ENCODE assay signal across 8 cellular contexts in the genomic region with DNA sequence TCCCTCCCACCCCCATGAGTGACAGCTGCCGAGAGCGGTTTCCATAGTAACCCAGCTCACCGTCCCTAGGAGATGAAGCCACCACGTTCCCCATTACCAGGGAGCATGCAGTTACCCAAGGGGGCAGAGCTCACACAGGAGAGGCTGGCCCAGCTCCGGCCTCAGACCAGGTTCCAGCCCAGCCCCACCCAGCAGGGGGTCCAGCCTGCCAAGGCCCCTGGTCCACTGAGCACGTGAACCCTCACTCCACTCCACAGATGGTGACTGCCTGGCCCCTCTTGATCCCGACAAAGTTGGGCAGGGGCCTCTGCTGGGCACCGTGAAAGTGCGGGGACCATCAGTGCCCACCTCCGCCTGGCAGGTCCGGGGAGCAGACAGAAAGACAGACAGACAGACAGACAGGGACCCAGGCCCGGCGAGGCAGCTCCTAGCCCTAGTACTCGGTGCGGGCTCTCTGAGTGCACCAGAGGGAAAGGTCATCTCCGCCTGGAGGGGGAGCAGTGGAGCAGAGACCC. TPM values are rescaled to one million over a fixed set of nuclear protein-coding genes. Genes with fewer than 3 reads are reported as not detected.
DNase-seq lines count a peak whose midpoint lies in the region; ATAC-seq and TF ChIP-seq lines count a peak whose summit lies in the region.

No MANE protein-coding gene starts in this region.

- peak; percentile 48 for TF ChIP-seq CTCF in AG09309 (IDR thresholded peaks at IDR 0.05; ENCODE audit: control insufficient read depth, insufficient read depth, low read depth, low read length, missing control alignments)
- no peak for TF ChIP-seq CTCF in brain (conservative IDR thresholded peaks at IDR 0.05)
- no peak for TF ChIP-seq CTCF in lower lobe of right lung (IDR thresholded peaks at IDR 0.05)
- no peak for TF ChIP-seq CTCF in upper lobe of right lung (IDR thresholded peaks at IDR 0.05)

- intact Hi-C loops in lower lobe of right lung (cut with DNase I) (no loop called here), upper lobe of right lung (cut with DNase I) (no loop called here)

- H3K27ac ChIP-seq in lower lobe of right lung = no peak overlapping the region
- no peak overlapping the region for H3K27ac ChIP-seq in upper lobe of right lung

- H3K27ac Mint-ChIP-seq in brain = peak overlapping the region; percentile 38 to 96 (median 85)

- H3K4me1 Mint-ChIP-seq in brain = peaks cover 56% of the 10 kb centered on the region

- H3K27me3 ChIP-seq in NT2/D1 (ENCODE audit: insufficient read depth, insufficient read length) = peaks cover 4% of the 10 kb centered on the region
- peaks cover 44% of the 10 kb centered on the region for H3K27me3 ChIP-seq in lower lobe of right lung (ENCODE audit: low read depth)
- H3K27me3 ChIP-seq in upper lobe of right lung = peaks cover 69% of the 10 kb centered on the region

- H3K4me3 Mint-ChIP-seq in brain = peak overlapping the region; percentile 60 to 84 (median 70)

- peaks cover 7% of the 10 kb centered on the region for H3K27me3 Mint-ChIP-seq in brain

- H3K4me1 ChIP-seq in NT2/D1 (ENCODE audit: insufficient read depth, insufficient read length) (peaks cover 8% of the 10 kb centered on the region), lower lobe of right lung (peaks cover 6% of the 10 kb centered on the region), upper lobe of right lung (no peaks in the 10 kb centered on the region)

- peak overlapping the region; percentile 81 for H3K9ac ChIP-seq in NT2/D1 (ENCODE audit: insufficient read length, low read depth)

- H3K9me3 ChIP-seq in NT2/D1 (ENCODE audit: insufficient read depth, low read length) (peaks cover 11% of the 10 kb centered on the region; the same call in 1 of the 2 replicates), lower lobe of right lung (no peaks in the 10 kb centered on the region), upper lobe of right lung (no peaks in the 10 kb centered on the region)

- H3K36me3 ChIP-seq in NT2/D1 (ENCODE audit: insufficient read depth, insufficient read length, low read length) = no peaks in the 10 kb centered on the region
- H3K36me3 ChIP-seq in lower lobe of right lung = no peaks in the 10 kb centered on the region
- H3K36me3 ChIP-seq in upper lobe of right lung = no peaks in the 10 kb centered on the region

- H3K9me3 Mint-ChIP-seq in brain = peaks cover 0 to 15% (median 3%) of the 10 kb centered on the region in 5 experiments

- ATAC-seq in GM21526 (IDR thresholded peaks at IDR 0.05; ENCODE audit: low FRiP score, unreplicated experiment) (peak; percentile 17), lower lobe of right lung (peak in 1 of 2 donors; percentile 40), upper lobe of right lung (peak; percentile 13), GM19463 (IDR thresholded peaks at IDR 0.05; ENCODE audit: unreplicated experiment) (no peak)

- H3K4me3 ChIP-seq in AG09309 (ENCODE audit: control insufficient read depth, low read depth, low read length) = peak overlapping the region; percentile 40
- H3K4me3 ChIP-seq in NT2/D1 (ENCODE audit: insufficient read length, low read depth) = peak overlapping the region; percentile 69
- peak overlapping the region; percentile 50 for H3K4me3 ChIP-seq in lower lobe of right lung
- H3K4me3 ChIP-seq in upper lobe of right lung = peak overlapping the region; percentile 40

- H3K36me3 Mint-ChIP-seq in brain = peaks cover 9% of the 10 kb centered on the region

- no peak for DNase-seq in AG09309 (ENCODE audit: low read depth)
- DNase-seq in NT2/D1 (ENCODE audit: low read depth, low spot score) = peak; percentile 72
- no peak for DNase-seq in lower lobe of right lung
- no peak for DNase-seq in upper lobe of right lung
- DNase-seq in NOMO-1 treated with DMSO at 0.1 percent for 48 hours (lab: John Stamatoyannopoulos, UW; ENCODE audit: unreplicated experiment) = no peak

RNA-seq across cellular contexts. Expression of a gene that starts 50.7 kb away (rescaled TPM):
- polyA plus RNA-seq in brain (ENCODE audit: insufficient read depth, low read depth, low replicate concordance) = 33.6 TPM
- total RNA-seq in lower lobe of right lung (not detected), upper lobe of right lung (not detected)
